Comparison of ENCODE assay signal across 8 cellular contexts in genomic region chr16:30896203-30896889, GRCh38. TPM values are rescaled to one million over a fixed set of nuclear protein-coding genes. Genes with fewer than 3 reads are reported as not detected.
DNase-seq lines count a peak whose midpoint lies in the region; ATAC-seq and TF ChIP-seq lines count a peak whose summit lies in the region.

Gene CTF1, plus strand, starts transcription at chr16:30896614. Its CDS starts 30 bp downstream, at chr16:30896644.

- TF ChIP-seq POLR2A in right lobe of liver (IDR thresholded peaks at IDR 0.05): no peak

- H3K36me3 ChIP-seq in ectodermal cell (ENCODE audit: control insufficient read depth, insufficient read depth, low read length) (no peaks in the 10 kb centered on the region), right lobe of liver (no peaks in the 10 kb centered on the region), subcutaneous abdominal adipose tissue (ENCODE audit: control insufficient read depth in 5 of 5, insufficient read depth in 5 of 5, low read length in 5 of 5) (peaks cover 0 to 9% (median 3%) of the 10 kb centered on the region in 5 donors)

- DNase-seq in NCI-H1105 treated with DMSO at 0.1 percent for 48 hours (lab: John Stamatoyannopoulos, UW) (peak; percentile 17), NCI-H1105 (lab: John Stamatoyannopoulos, UW) (no peak), RWPE1 (ENCODE audit: low spot score) (peak; percentile 81), right lobe of liver (peak; percentile 51 to 67 (median 63)), NOMO-1 treated with dmso at 0.1 percent for 144 hours (lab: John Stamatoyannopoulos, UW; ENCODE audit: unreplicated experiment) (no peak)

- TF ChIP-seq CTCF in RWPE1 (conservative IDR thresholded peaks at IDR 0.05; ENCODE audit: low read depth) (no peak), right lobe of liver (IDR thresholded peaks at IDR 0.05) (no peak)

- WGBS in ectodermal cell, 2 experiments: 2% methylated on average over 33 to 36 of the region's 36 CpGs
- 15% methylated on average over 12 of the region's 36 CpGs for WGBS in right lobe of liver (ENCODE audit: insufficient coverage, low coverage, low lambda C conversion rate, missing lambda C conversion rate)

- H3K9me3 ChIP-seq in ectodermal cell (ENCODE audit: control insufficient read depth, low read length) (no peaks in the 10 kb centered on the region), right lobe of liver (no peaks in the 10 kb centered on the region), subcutaneous abdominal adipose tissue (ENCODE audit: control insufficient read depth in 5 of 5, low read length in 5 of 5) (no peaks in the 10 kb centered on the region)

- H3K27ac ChIP-seq in RWPE1 (peak within 1 kb of the TSS; percentile 99), ectodermal cell (ENCODE audit: insufficient read depth, low read depth, low read length, poor library complexity, severe bottlenecking) (peak within 1 kb of the TSS; percentile 83), right lobe of liver (peak within 1 kb of the TSS; percentile 77 to 89 (median 88)), subcutaneous abdominal adipose tissue (ENCODE audit: low read depth, low read length) (peak within 1 kb of the TSS; percentile 97)

- H3K4me1 ChIP-seq in ectodermal cell (ENCODE audit: control insufficient read depth, insufficient read depth, low read length) (peaks cover 14% of the 10 kb centered on the region), right lobe of liver (peaks cover 0 to 22% (median 3%) of the 10 kb centered on the region in 4 donors), subcutaneous abdominal adipose tissue (ENCODE audit: control insufficient read depth in 5 of 5, insufficient read depth in 5 of 5, low read length in 5 of 5) (peaks cover 2 to 52% (median 45%) of the 10 kb centered on the region in 5 donors)

- peak within 1 kb of the TSS; percentile 39 for H3K4me3 ChIP-seq in ectodermal cell (ENCODE audit: insufficient read depth, low read depth, low read length)
- peak within 1 kb of the TSS; percentile 38 to 56 (median 39) for H3K4me3 ChIP-seq in right lobe of liver
- H3K4me3 ChIP-seq in subcutaneous abdominal adipose tissue (ENCODE audit: low read depth in 1 of 5, low read length in 5 of 5): peak within 1 kb of the TSS; percentile 45 to 75 (median 63)

- CTCF ChIA-PET in RWPE1 (lab: Yijun Ruan, JAX): interaction anchor here (2.4 kb wide), 1 partner anchor 52 kb away, joined by 12 read pairs; no protein-coding TSS in a partner anchor

- ATAC-seq in right lobe of liver (peak; percentile 1 to 15 (median 4)), GM19395 (IDR thresholded peaks at IDR 0.05; ENCODE audit: unreplicated experiment) (no peak)

- peak within 1 kb of the TSS; percentile 56 to 92 (median 86) for H3K9ac ChIP-seq in subcutaneous abdominal adipose tissue (ENCODE audit: low read length in 5 of 5)

- H3K27me3 ChIP-seq in ectodermal cell (ENCODE audit: control insufficient read depth, insufficient read depth, low read length, poor library complexity, severe bottlenecking) (peaks cover 18% of the 10 kb centered on the region), right lobe of liver (no peaks in the 10 kb centered on the region), subcutaneous abdominal adipose tissue (ENCODE audit: control insufficient read depth in 5 of 5, insufficient read depth in 4 of 5, low read length in 5 of 5) (no peaks in the 10 kb centered on the region)

- intact Hi-C loops in right lobe of liver (cut with DNase I): no loop called here

- POLR2A ChIA-PET in RWPE1 (lab: Yijun Ruan, JAX; ENCODE audit: low non-redundant PET): interaction anchor here (0.6 kb wide), 1 partner anchor 45 kb away, joined by 3 read pairs; no protein-coding TSS in a partner anchor

RNA-seq across cellular contexts. Expression of gene CTF1, which starts in this region (rescaled TPM):
- polyA plus RNA-seq in ectodermal cell (2013, experiment 1 of 4): 3.4 TPM
- polyA plus RNA-seq in ectodermal cell (2013, experiment 2 of 4): 2.7 TPM
- 3.9 TPM for polyA plus RNA-seq in ectodermal cell (2013, experiment 3 of 4)
- 3.5 TPM for polyA plus RNA-seq in ectodermal cell (2013, experiment 4 of 4)
- total RNA-seq in right lobe of liver: under 1 TPM in 4 of 6 experiments, not detected in 2; 0.13 to 0.74 (median 0.43) TPM

Comparison
In these comparisons a context has a peak if more than half of its experiments do, and no peak if none do; other contexts are left out.
1. DNase-seq: peak in NCI-H1105 treated with DMSO at 0.1 percent for 48 hours (single experiment) and RWPE1 (single experiment); none in NCI-H1105 (single experiment) and NOMO-1 treated with dmso at 0.1 percent for 144 hours (single experiment).
2. Peak in DNase-seq, ATAC-seq, H3K4me3 ChIP-seq and H3K27ac ChIP-seq in right lobe of liver; RNA of the gene not detected or under 1 TPM.
3. Peak in every context shown above with its lines, with median percentiles within 50 percentile points of each other: H3K27ac ChIP-seq and H3K4me3 ChIP-seq.